ENCODE assay signal across 24 cellular contexts in genomic region chr1:232986000-232986922, GRCh38. TPM values are rescaled to one million over a fixed set of nuclear protein-coding genes. Genes with fewer than 3 reads are reported as not detected.
DNase-seq lines count a peak whose midpoint lies in the region; ATAC-seq, FAIRE-seq and TF ChIP-seq lines count a peak whose summit lies in the region.
"Had no signal": no experiment of that assay in that cellular context is flagged by ENCODE, and none has a peak within 500 bp of the region (broad histone marks: within the 10 kb centered on the region; RNA-seq: fewer than 3 reads in every experiment).

No MANE protein-coding gene starts in this region.

- FAIRE-seq in D721Med (lab: Jason Lieb, UNC) = no peak
- FAIRE-seq: GM12891 had no signal

- TF ChIP-seq CTCF in D721Med (IDR thresholded peaks at IDR 0.05; ENCODE audit: insufficient read depth, missing control alignments) (no peak), coronary artery (IDR thresholded peaks at IDR 0.05) (no peak), osteocyte (IDR thresholded peaks at IDR 0.05) (no peak)

- no peaks in the 10 kb centered on the region for H3K27me3 Mint-ChIP-seq in activated CD8-positive, alpha-beta memory T cell treated with anti-CD3 and anti-CD28 coated beads, Interleukin-2, amount 10 ng/mL, durations not matched to agents 7 days and 5 days
- no peaks in the 10 kb centered on the region for H3K27me3 Mint-ChIP-seq in osteocyte (ENCODE audit: unreplicated experiment)
- H3K27me3 Mint-ChIP-seq in naive thymus-derived CD8-positive, alpha-beta T cell = no peaks in the 10 kb centered on the region

- CTCF ChIA-PET in activated CD8-positive, alpha-beta memory T cell treated with anti-CD3 and anti-CD28 coated beads, Interleukin-2, amount 10 ng/mL, durations not matched to agents 7 days and 5 days (lab: Charles Lee) = interaction anchor here (1.6 kb wide), 1 partner anchor 14 kb away, joined by 3 read pairs; no protein-coding TSS in a partner anchor

- H3K27ac Mint-ChIP-seq in activated CD8-positive, alpha-beta memory T cell treated with anti-CD3 and anti-CD28 coated beads, Interleukin-2, amount 10 ng/mL, durations not matched to agents 7 days and 5 days = no peak overlapping the region
- H3K27ac Mint-ChIP-seq in osteocyte (ENCODE audit: unreplicated experiment) = no peak overlapping the region
- no peak overlapping the region for H3K27ac Mint-ChIP-seq in naive thymus-derived CD8-positive, alpha-beta T cell
- H3K27ac Mint-ChIP-seq: CD8-positive, alpha-beta T cell had no signal

- ATAC-seq in activated CD8-positive, alpha-beta memory T cell treated with anti-CD3 and anti-CD28 coated beads, Interleukin-2, amount 10 ng/mL, durations not matched to agents 7 days and 5 days = no peak
- no peak for ATAC-seq in HG03139 (IDR thresholded peaks at IDR 0.05; ENCODE audit: unreplicated experiment)
- no peak for ATAC-seq in naive thymus-derived CD8-positive, alpha-beta T cell
- ATAC-seq: CD8-positive, alpha-beta T cell had no signal

- POLR2A ChIA-PET in naive thymus-derived CD8-positive, alpha-beta T cell (lab: Charles Lee) = no interaction called here

- no peak overlapping the region for H3K4me3 Mint-ChIP-seq in activated CD8-positive, alpha-beta memory T cell treated with anti-CD3 and anti-CD28 coated beads, Interleukin-2, amount 10 ng/mL, durations not matched to agents 7 days and 5 days
- H3K4me3 Mint-ChIP-seq in osteocyte (ENCODE audit: unreplicated experiment) = no peak overlapping the region
- no peak overlapping the region for H3K4me3 Mint-ChIP-seq in naive thymus-derived CD8-positive, alpha-beta T cell
- H3K4me3 Mint-ChIP-seq: CD8-positive, alpha-beta T cell had no signal

- DNase-seq in activated CD8-positive, alpha-beta memory T cell treated with anti-CD3 and anti-CD28 coated beads, Interleukin-2, amount 10 ng/mL, durations not matched to agents 7 days and 5 days = peak; percentile 31
- no peak for DNase-seq in activated CD8-positive, alpha-beta memory T cell treated with anti-CD3 and anti-CD28 coated beads, Interleukin-2, amount 50 U/mL, for 4 hours
- DNase-seq in D721Med (ENCODE audit: insufficient read length, low spot score) (peak; percentile 6), coronary artery (ENCODE audit: low spot score) (peak; percentile 53), osteocyte (ENCODE audit: extremely low spot score, unreplicated experiment) (peak; percentile 81)
- DNase-seq in naive thymus-derived CD8-positive, alpha-beta T cell = no peak
- DNase-seq: 8988T, AML-193, C1 segment of cervical spinal cord, DMS153, MV-4-11, NCI-H1105 treated with DMSO at 0.1 percent for 48 hours, NCI-H1694, NCI-H2081 treated with DMSO at 0.1 percent for 48 hours, NCI-H2171 treated with DMSO at 0.1 percent for 48 hours, NCI-H446, NCI-H526, Peyer's patch had no signal

- no peaks in the 10 kb centered on the region for H3K9me3 Mint-ChIP-seq in activated CD8-positive, alpha-beta memory T cell treated with anti-CD3 and anti-CD28 coated beads, Interleukin-2, amount 10 ng/mL, durations not matched to agents 7 days and 5 days (ENCODE audit: low read depth)
- H3K9me3 Mint-ChIP-seq in osteocyte (ENCODE audit: unreplicated experiment) = no peaks in the 10 kb centered on the region
- H3K9me3 Mint-ChIP-seq in naive thymus-derived CD8-positive, alpha-beta T cell = no peaks in the 10 kb centered on the region
- H3K9me3 Mint-ChIP-seq: CD8-positive, alpha-beta T cell had no signal

- peaks cover 10% of the 10 kb centered on the region for H3K36me3 Mint-ChIP-seq in activated CD8-positive, alpha-beta memory T cell treated with anti-CD3 and anti-CD28 coated beads, Interleukin-2, amount 10 ng/mL, durations not matched to agents 7 days and 5 days
- H3K36me3 Mint-ChIP-seq in osteocyte (ENCODE audit: unreplicated experiment) = peaks cover 6% of the 10 kb centered on the region
- peaks cover 0 to 17% (median 11%) of the 10 kb centered on the region in 3 donors for H3K36me3 Mint-ChIP-seq in naive thymus-derived CD8-positive, alpha-beta T cell

- no peak overlapping the region for H3K4me3 ChIP-seq in coronary artery
- H3K4me3 ChIP-seq: HAP-1, Peyer's patch, SJSA1 had no signal

- no peak overlapping the region for H3K27ac ChIP-seq in coronary artery
- H3K27ac ChIP-seq: KMS-11, Peyer's patch, SJSA1 had no signal

- peaks cover 11% of the 10 kb centered on the region for H3K4me1 Mint-ChIP-seq in activated CD8-positive, alpha-beta memory T cell treated with anti-CD3 and anti-CD28 coated beads, Interleukin-2, amount 10 ng/mL, durations not matched to agents 7 days and 5 days
- H3K4me1 Mint-ChIP-seq in osteocyte (ENCODE audit: unreplicated experiment) = peaks cover 9% of the 10 kb centered on the region
- peaks cover 0 to 8% (median 2%) of the 10 kb centered on the region in 4 donors for H3K4me1 Mint-ChIP-seq in naive thymus-derived CD8-positive, alpha-beta T cell

RNA-seq across cellular contexts. Expression of gene NTPCR, which starts 35.9 kb away (rescaled TPM):
- total RNA-seq in activated CD8-positive, alpha-beta memory T cell treated with anti-CD3 and anti-CD28 coated beads, Interleukin-2, amount 10 ng/mL, durations not matched to agents 7 days and 5 days = 10 to 100 TPM; 27.2 to 27.5 TPM
- total RNA-seq in osteocyte = 28.3 and 29.6 TPM in 2 replicates
- 10 to 100 TPM; 15.1 to 16.6 TPM for total RNA-seq in naive thymus-derived CD8-positive, alpha-beta T cell
- polyA plus RNA-seq in naive thymus-derived CD8-positive, alpha-beta T cell = 10 to 100 TPM; 29.5 to 91.1 (median 37.6) TPM

Comparison
In these comparisons a context has a peak if more than half of its experiments do, and no peak if none do; other contexts are left out.
1. DNase-seq: peak in activated CD8-positive, alpha-beta memory T cell treated with anti-CD3 and anti-CD28 coated beads, Interleukin-2, amount 10 ng/mL, durations not matched to agents 7 days and 5 days (single experiment), D721Med (single experiment), coronary artery (single experiment) and osteocyte (single experiment); none in activated CD8-positive, alpha-beta memory T cell treated with anti-CD3 and anti-CD28 coated beads, Interleukin-2, amount 50 U/mL, for 4 hours (single experiment) and naive thymus-derived CD8-positive, alpha-beta T cell (0 of 10).